ENCODE assay signal across 17 cellular contexts in genomic region chr10:63390521-63390920, GRCh38.
A peak's percentile ranks its signal among the peaks of the same experiment; 100 is the strongest.
DNase-seq lines count a peak whose midpoint lies in the region; ATAC-seq, FAIRE-seq and TF ChIP-seq lines count a peak whose summit lies in the region.
"Had no signal": no experiment of that assay in that cellular context is flagged by ENCODE, and none has a peak within 500 bp of the region (broad histone marks: within the 10 kb centered on the region; RNA-seq: fewer than 3 reads in every experiment).

No MANE protein-coding gene starts in this region.

- no peaks in the 10 kb centered on the region for H3F3A ChIP-seq in GM23248 (ENCODE audit: insufficient read depth)

- DNase-seq in GM23248: peak; percentile 13
- DNase-seq in H54 (ENCODE audit: insufficient read length, low spot score): no peak
- no peak for DNase-seq in T-helper 17 cell
- peak; percentile 16 to 28 for DNase-seq in erythroblast (lab: John Stamatoyannopoulos, UW)
- DNase-seq in activated naive CD4-positive, alpha-beta T cell (lab: John Stamatoyannopoulos, UW): no peak
- no peak for DNase-seq in activated CD8-positive, alpha-beta memory T cell treated with anti-CD3 and anti-CD28 coated beads, Interleukin-2, amount 50 U/mL, for 48 hours
- no peak for DNase-seq in NCI-H446 (lab: John Stamatoyannopoulos, UW)
- DNase-seq: ACHN; BE2C; C1 segment of cervical spinal cord; CD8-positive, alpha-beta memory T cell; COR-L47; DMS79 treated with DMSO at 0.1 percent for 48 hours; GF-D8 had no signal

- in situ Hi-C loops in GM23248 (cut with MboI): no loop called here

- H3K36me3 ChIP-seq in GM23248 (ENCODE audit: low read depth): no peaks in the 10 kb centered on the region
- H3K36me3 ChIP-seq: BE2C, HAP-1 had no signal

- H3K9me2 ChIP-seq in GM23248 (ENCODE audit: insufficient read depth): no peaks in the 10 kb centered on the region

- H2AFZ ChIP-seq in GM23248: no peak overlapping the region

- no peak overlapping the region for H3K4me2 ChIP-seq in GM23248 (ENCODE audit: unreplicated experiment)

- H3K27ac Mint-ChIP-seq in T-helper 17 cell: no peak overlapping the region
- H3K27ac Mint-ChIP-seq: CD4-positive, CD25-positive, alpha-beta regulatory T cell had no signal

- H3K79me2 ChIP-seq in GM23248 (ENCODE audit: insufficient read depth): peaks cover 100% of the 10 kb centered on the region

- no peak for ATAC-seq in T-helper 17 cell

- H3K27me3 ChIP-seq in GM23248 (replicated peaks; ENCODE audit: insufficient read depth): no peaks in the 10 kb centered on the region
- H3K27me3 ChIP-seq: BE2C had no signal

- H3K36me3 Mint-ChIP-seq in T-helper 17 cell (ENCODE audit: low read depth): peaks cover 5% of the 10 kb centered on the region

- no peak overlapping the region for H3K9ac ChIP-seq in GM23248

- no peaks in the 10 kb centered on the region for H3K4me1 ChIP-seq in GM23248 (ENCODE audit: insufficient read depth)
- H3K4me1 ChIP-seq: BE2C, HAP-1 had no signal

- H3K27me3 Mint-ChIP-seq in T-helper 17 cell: no peaks in the 10 kb centered on the region
- H3K27me3 Mint-ChIP-seq: CD4-positive, CD25-positive, alpha-beta regulatory T cell; CD8-positive, alpha-beta memory T cell had no signal

- TF ChIP-seq POLR2A in H54 (IDR thresholded peaks at IDR 0.05; ENCODE audit: low read depth, low read length) (no peak), erythroblast (IDR thresholded peaks at IDR 0.05; ENCODE audit: low read length) (no peak)

- H4K20me1 ChIP-seq in GM23248 (ENCODE audit: insufficient read depth): 0 out of 2 replicates have a peak, but pooled peaks cover 6% of the 10 kb centered on the region

- H3K27ac ChIP-seq in GM23248: no peak overlapping the region

- FAIRE-seq in H54 (lab: Jason Lieb, UNC): peak; percentile 62
- FAIRE-seq: H1 had no signal

- 97 to 100% methylated on average over 1 of the region's 1 CpG for WGBS in GM23248 (ENCODE audit: low coverage in 1 of 2, low lambda C conversion rate in 2 of 2, missing lambda C conversion rate in 2 of 2), 2 experiments

- H3K9me3 ChIP-seq in GM23248 (ENCODE audit: low read depth) (no peaks in the 10 kb centered on the region), T-helper 17 cell (ENCODE audit: control insufficient read depth, low read length, poor library complexity, severe bottlenecking) (no peaks in the 10 kb centered on the region)
- H3K9me3 ChIP-seq: BE2C, HAP-1 had no signal

- H3K4me1 Mint-ChIP-seq in T-helper 17 cell: peaks cover 36% of the 10 kb centered on the region

- H3K4me3 ChIP-seq in GM23248: no peak overlapping the region
- H3K4me3 ChIP-seq: HAP-1 had no signal

- peak overlapping the region; percentile 31 for H3K4me3 Mint-ChIP-seq in T-helper 17 cell

Comparison
In these comparisons a context has a peak if more than half of its experiments do, and no peak if none do; other contexts are left out.
1. DNase-seq: peak in GM23248 (single experiment) and erythroblast (2 of 2); none in H54 (single experiment), T-helper 17 cell (0 of 3), activated naive CD4-positive, alpha-beta T cell (0 of 4), activated CD8-positive, alpha-beta memory T cell treated with anti-CD3 and anti-CD28 coated beads, Interleukin-2, amount 50 U/mL, for 48 hours (single experiment) and NCI-H446 (0 of 2).